In genomic region chr1:43545321-43545685, GRCh38 we compare ENCODE assay signal across 12 cellular contexts. TPM values are rescaled to one million over a fixed set of nuclear protein-coding genes. Genes with fewer than 3 reads are reported as not detected.
DNase-seq lines count a peak whose midpoint lies in the region; ATAC-seq, FAIRE-seq and TF ChIP-seq lines count a peak whose summit lies in the region.
"Had no signal": no experiment of that assay in that cellular context is flagged by ENCODE, and none has a peak within 500 bp of the region (broad histone marks: within the 10 kb centered on the region; RNA-seq: fewer than 3 reads in every experiment).

No MANE protein-coding gene starts in this region.

- no peaks in the 10 kb centered on the region for H3K9me3 ChIP-seq in ES-I3 (ENCODE audit: control insufficient read depth, insufficient read depth, low read length)

- peak overlapping the region; percentile 6; the same call in 1 of the 2 replicates for H3K9ac ChIP-seq in ES-I3 (ENCODE audit: low read depth, low read length)
- H3K9ac ChIP-seq in rectal smooth muscle tissue (ENCODE audit: low read length), result no peak overlapping the region

- no peak overlapping the region for H3K4me3 ChIP-seq in bronchial epithelial cell (ENCODE audit: low read depth, low read length)
- H3K4me3 ChIP-seq in rectal smooth muscle tissue (ENCODE audit: low read length), result peak overlapping the region; percentile 28

- DNase-seq in bronchial epithelial cell (ENCODE audit: low read depth) (no peak), left lobe of liver (ENCODE audit: low spot score) (no peak), 8988T (no peak), SKM-1 (lab: John Stamatoyannopoulos, UW; ENCODE audit: unreplicated experiment) (no peak), NCI-H510A (lab: John Stamatoyannopoulos, UW) (no peak)
- DNase-seq: activated B cell treated with CpG ODN at 0.5 μM for 24 hours; effector memory CD8-positive, alpha-beta T cell; stimulated activated CD4-positive, alpha-beta T cell treated with anti-CD3 and anti-CD28 coated beads, Interleukin-12 subunit alpha, Interleukin-12 subunit beta, amount 100 ng/mL, for 4 hours; stimulated activated naive CD8-positive, alpha-beta T cell treated with anti-CD3 and anti-CD28 coated beads, Interleukin-15, amount 100 ng/mL, for 72 hours had no signal

- H3K27me3 ChIP-seq in bronchial epithelial cell (ENCODE audit: control insufficient read depth, insufficient read depth, low read length) (no peaks in the 10 kb centered on the region), rectal smooth muscle tissue (ENCODE audit: control insufficient read depth, insufficient read depth, low read length) (no peaks in the 10 kb centered on the region)

- peak; percentile 0 for ATAC-seq in left lobe of liver
- no peak for ATAC-seq in GM19455 (IDR thresholded peaks at IDR 0.05; ENCODE audit: unreplicated experiment)
- ATAC-seq: effector memory CD8-positive, alpha-beta T cell; stimulated activated naive CD8-positive, alpha-beta T cell treated with anti-CD3 and anti-CD28 coated beads, Interleukin-15, amount 100 ng/mL, for 72 hours had no signal

- H3K36me3 ChIP-seq in ES-I3 (ENCODE audit: insufficient read depth, low read length) (no peaks in the 10 kb centered on the region; the same call in 1 of the 2 replicates), bronchial epithelial cell (ENCODE audit: control insufficient read depth, insufficient read depth, low read length) (peaks cover 38% of the 10 kb centered on the region), rectal smooth muscle tissue (ENCODE audit: control insufficient read depth, insufficient read depth, low read length) (no peaks in the 10 kb centered on the region)

- peaks cover 41% of the 10 kb centered on the region for H3K4me1 ChIP-seq in ES-I3 (ENCODE audit: insufficient read depth, low read length)
- peaks cover 13% of the 10 kb centered on the region for H3K4me1 ChIP-seq in rectal smooth muscle tissue (ENCODE audit: control insufficient read depth, insufficient read depth, low read length)

- H3K27ac ChIP-seq in rectal smooth muscle tissue (ENCODE audit: low read depth, low read length), result no peak overlapping the region

- TF ChIP-seq CTCF in bronchial epithelial cell (IDR thresholded peaks at IDR 0.05; ENCODE audit: insufficient read depth, low read length, severe bottlenecking), result no peak

- peak; percentile 47 for FAIRE-seq in bronchial epithelial cell (lab: Jason Lieb, UNC)

RNA-seq across cellular contexts. Expression of gene PTPRF, which starts 14.6 kb away (rescaled TPM):
- 127 and 202 TPM in 2 replicates for total RNA-seq in bronchial epithelial cell
- total RNA-seq in left lobe of liver, result 290 TPM
- total RNA-seq: activated B cell treated with CpG ODN at 0.5 μM for 24 hours had no signal
